9 cellular contexts compared by ENCODE assay signal in the genomic region with DNA sequence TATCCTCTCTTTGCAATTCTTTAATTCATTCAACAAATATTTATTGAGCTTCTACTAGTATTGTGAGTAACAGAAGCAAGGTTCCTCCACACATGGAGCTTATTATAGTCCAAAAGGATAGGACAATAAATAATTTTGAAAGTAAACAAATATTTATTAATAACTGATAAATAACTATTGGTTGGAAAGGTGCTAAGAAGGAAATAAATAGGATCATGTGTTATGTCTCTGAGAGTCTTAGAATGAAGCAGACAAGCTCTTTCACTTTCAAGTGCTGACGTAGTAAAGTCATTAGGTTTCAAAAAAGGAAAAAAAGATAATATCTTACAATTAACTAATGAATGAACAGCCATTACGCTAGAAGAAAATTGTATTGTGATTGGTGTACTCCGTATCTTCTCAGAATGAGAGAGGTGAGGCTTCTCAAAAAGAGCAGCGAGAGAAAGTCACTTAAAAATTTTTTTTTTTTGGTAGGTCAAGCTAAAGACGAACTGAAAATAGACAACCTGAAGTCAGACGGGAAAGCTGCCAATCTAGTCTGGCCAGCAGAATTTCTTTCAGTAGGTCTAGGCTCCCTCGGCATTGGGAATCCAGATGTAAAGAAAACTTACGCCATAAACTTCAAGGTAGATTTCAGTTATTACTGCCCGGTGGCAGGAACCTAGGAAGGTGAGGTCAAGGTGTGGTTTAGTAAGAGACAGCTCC. TPM values are rescaled to one million over a fixed set of nuclear protein-coding genes. Genes with fewer than 3 reads are reported as not detected.
DNase-seq lines count a peak whose midpoint lies in the region; ATAC-seq, FAIRE-seq and TF ChIP-seq lines count a peak whose summit lies in the region.
"Had no signal": no experiment of that assay in that cellular context is flagged by ENCODE, and none has a peak within 500 bp of the region (broad histone marks: within the 10 kb centered on the region; RNA-seq: fewer than 3 reads in every experiment).

No MANE protein-coding gene starts in this region.

- ATAC-seq in HG02973 (IDR thresholded peaks at IDR 0.05; ENCODE audit: unreplicated experiment): peak; percentile 6
- ATAC-seq in HG03442 (IDR thresholded peaks at IDR 0.05; ENCODE audit: unreplicated experiment): no peak

- peak overlapping the region; percentile 99 for H3K27ac Mint-ChIP-seq in activated T-helper 2 cell treated with anti-CD3 and anti-CD28 coated beads, Interferon-gamma antibody, Interleukin-2, Interleukin-4, amounts not matched to agents 10 μg/mL and 5 μg/mL and 100 μg/mL, durations not matched to agents 14 hours and 24 hours and 36 hours

- peak overlapping the region; percentile 66; the same call in 1 of the 2 replicates for H3K27ac ChIP-seq in DOHH2 (ENCODE audit: low read depth, low read length)
- peak overlapping the region; percentile 91 to 94 (median 93) for H3K27ac ChIP-seq in thyroid gland

- WGBS in thyroid gland, 2 donors: 21% methylated on average over 9 of the region's 9 CpGs

- H3K9me3 ChIP-seq in DOHH2 (ENCODE audit: control insufficient read depth, insufficient read depth, low read length) (no peaks in the 10 kb centered on the region), thyroid gland (no peaks in the 10 kb centered on the region)

- no peak for TF ChIP-seq POLR2A in thyroid gland (IDR thresholded peaks at IDR 0.05)

- FAIRE-seq in islet of Langerhans (lab: Jason Lieb, UNC): peak; percentile 60

- in situ Hi-C loops in GM13977 (cut with MboI; ENCODE audit: low pct_unique_long_range_greater_than_20kb, low sequenced_read_pairs, unreplicated experiment): no loop called here

- TF ChIP-seq CTCF in DOHH2 (IDR thresholded peaks at IDR 0.05; ENCODE audit: low read depth, low read length, poor library complexity, severe bottlenecking): no peak
- no peak for TF ChIP-seq CTCF in thyroid gland (IDR thresholded peaks at IDR 0.05)
- TF ChIP-seq CTCF in GM13977 (IDR thresholded peaks at IDR 0.05; ENCODE audit: extremely low read depth, insufficient read depth, missing control alignments): no peak

- H3K27me3 ChIP-seq in DOHH2 (ENCODE audit: control insufficient read depth, low read length): no peaks in the 10 kb centered on the region
- no peaks in the 10 kb centered on the region for H3K27me3 ChIP-seq in thyroid gland

- peaks cover 2% of the 10 kb centered on the region for H3K27me3 Mint-ChIP-seq in activated T-helper 2 cell treated with anti-CD3 and anti-CD28 coated beads, Interferon-gamma antibody, Interleukin-2, Interleukin-4, amounts not matched to agents 10 μg/mL and 5 μg/mL and 100 μg/mL, durations not matched to agents 14 hours and 24 hours and 36 hours (ENCODE audit: low read depth)

- peaks cover 51% of the 10 kb centered on the region for H3K79me2 ChIP-seq in DOHH2 (ENCODE audit: control insufficient read depth, low read length)

- H3K4me3 ChIP-seq in DOHH2 (ENCODE audit: low read length): peak overlapping the region; percentile 88
- H3K4me3 ChIP-seq in thyroid gland (replicated peaks in 1 of 3): peak overlapping the region; percentile 85 to 96 (median 90)

- no peak for DNase-seq in activated T-helper 2 cell treated with anti-CD3 and anti-CD28 coated beads, Interferon-gamma antibody, Interleukin-2, Interleukin-4, amounts not matched to agents 10 μg/mL and 5 μg/mL and 100 μg/mL, durations not matched to agents 14 hours and 24 hours and 36 hours (ENCODE audit: low spot score)
- DNase-seq in thyroid gland (no peak), NCI-H526 (lab: John Stamatoyannopoulos, UW) (no peak), GM13977 (ENCODE audit: low spot score) (no peak)

- no peaks in the 10 kb centered on the region for H3K9me3 Mint-ChIP-seq in activated T-helper 2 cell treated with anti-CD3 and anti-CD28 coated beads, Interferon-gamma antibody, Interleukin-2, Interleukin-4, amounts not matched to agents 10 μg/mL and 5 μg/mL and 100 μg/mL, durations not matched to agents 14 hours and 24 hours and 36 hours

- H3K4me1 ChIP-seq in DOHH2 (ENCODE audit: control insufficient read depth, low read length) (peaks cover 37% of the 10 kb centered on the region), thyroid gland (peaks cover 27 to 29% of the 10 kb centered on the region in 2 donors)

- no peaks in the 10 kb centered on the region for H3F3A ChIP-seq in DOHH2 (ENCODE audit: control insufficient read depth, insufficient read depth)

- no peaks in the 10 kb centered on the region for H3K9me2 ChIP-seq in DOHH2 (replicated peaks; ENCODE audit: control insufficient read depth, low read length)

- peak overlapping the region; percentile 72 for H3K4me2 ChIP-seq in DOHH2 (ENCODE audit: low read length)

- peaks cover 25% of the 10 kb centered on the region for H3K36me3 Mint-ChIP-seq in activated T-helper 2 cell treated with anti-CD3 and anti-CD28 coated beads, Interferon-gamma antibody, Interleukin-2, Interleukin-4, amounts not matched to agents 10 μg/mL and 5 μg/mL and 100 μg/mL, durations not matched to agents 14 hours and 24 hours and 36 hours (ENCODE audit: low read depth)

- peaks cover 20% of the 10 kb centered on the region for H4K20me1 ChIP-seq in DOHH2 (ENCODE audit: control insufficient read depth, insufficient read depth, low read depth, low read length)

- H3K36me3 ChIP-seq in DOHH2 (ENCODE audit: control insufficient read depth, low read length) (peaks cover 38% of the 10 kb centered on the region), thyroid gland (no peaks in the 10 kb centered on the region)

- intact Hi-C loops in activated T-helper 2 cell treated with anti-CD3 and anti-CD28 coated beads, Interferon-gamma antibody, Interleukin-2, Interleukin-4, amounts not matched to agents 10 μg/mL and 5 μg/mL and 100 μg/mL, durations not matched to agents 14 hours and 24 hours and 36 hours (cut with micrococcal nuclease): loop anchor here (1.0 kb wide), 2 partner anchors 12 to 558 kb away; a partner anchor contains a TSS
- intact Hi-C loops in thyroid gland (cut with DNase I): no loop called here

- H3K4me3 Mint-ChIP-seq in activated T-helper 2 cell treated with anti-CD3 and anti-CD28 coated beads, Interferon-gamma antibody, Interleukin-2, Interleukin-4, amounts not matched to agents 10 μg/mL and 5 μg/mL and 100 μg/mL, durations not matched to agents 14 hours and 24 hours and 36 hours (ENCODE audit: low read depth): peak overlapping the region; percentile 99

- H3K4me1 Mint-ChIP-seq in activated T-helper 2 cell treated with anti-CD3 and anti-CD28 coated beads, Interferon-gamma antibody, Interleukin-2, Interleukin-4, amounts not matched to agents 10 μg/mL and 5 μg/mL and 100 μg/mL, durations not matched to agents 14 hours and 24 hours and 36 hours (ENCODE audit: low read depth): peaks cover 24% of the 10 kb centered on the region

RNA-seq across cellular contexts. Expression of a gene that starts 0.6 kb away (rescaled TPM):
- 26.7 and 29.2 TPM in 2 replicates for total RNA-seq in activated T-helper 2 cell treated with anti-CD3 and anti-CD28 coated beads, Interferon-gamma antibody, Interleukin-2, Interleukin-4, amounts not matched to agents 10 μg/mL and 5 μg/mL and 100 μg/mL, durations not matched to agents 14 hours and 24 hours and 36 hours
- total RNA-seq in thyroid gland: 10 to 100 TPM; 45.4 to 64.0 (median 49.3) TPM

RNA-seq across cellular contexts. Expression of a gene that starts 47.7 kb away (rescaled TPM):
- total RNA-seq in activated T-helper 2 cell treated with anti-CD3 and anti-CD28 coated beads, Interferon-gamma antibody, Interleukin-2, Interleukin-4, amounts not matched to agents 10 μg/mL and 5 μg/mL and 100 μg/mL, durations not matched to agents 14 hours and 24 hours and 36 hours: not detected in 2 replicates
- total RNA-seq in thyroid gland: not detected
- total RNA-seq: T-helper 1 cell treated with Interleukin-12 subunit alpha and Interleukin-12 subunit beta and Interleukin-4 antibody, amounts not matched to agents 30 ng/mL and 1 ng/mL, for 36 hours had no signal
